20 cellular contexts compared by ENCODE assay signal in the genomic region with DNA sequence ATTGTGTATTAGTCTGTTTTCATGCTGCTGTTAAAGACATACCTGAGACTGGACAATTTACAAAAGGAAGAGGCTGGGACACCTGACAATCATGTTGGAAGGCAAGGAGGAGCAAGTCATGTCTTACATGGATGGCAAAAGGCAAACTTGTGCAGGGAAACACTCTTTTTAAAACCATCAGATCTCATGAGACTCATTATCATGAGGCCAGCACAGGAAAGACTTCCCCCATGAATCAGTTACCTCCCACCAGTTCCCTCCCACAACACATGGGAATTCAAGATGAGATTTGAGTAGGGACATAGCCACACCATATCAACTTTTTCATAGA. TPM values are rescaled to one million over a fixed set of nuclear protein-coding genes. Genes with fewer than 3 reads are reported as not detected.
DNase-seq lines count a peak whose midpoint lies in the region; ATAC-seq, FAIRE-seq and TF ChIP-seq lines count a peak whose summit lies in the region.
"Had no signal": no experiment of that assay in that cellular context is flagged by ENCODE, and none has a peak within 500 bp of the region (broad histone marks: within the 10 kb centered on the region; RNA-seq: fewer than 3 reads in every experiment).

No MANE protein-coding gene starts in this region.

- H2BK20ac ChIP-seq in H1 (ENCODE audit: low read length): no peak overlapping the region

- H4K91ac ChIP-seq in H1 (replicated peaks; ENCODE audit: insufficient read length, low read length): no peak overlapping the region

- DNase-seq in OCI-M1 (lab: John Stamatoyannopoulos, UW): peak; percentile 57
- DNase-seq in H1 (ENCODE audit: low read depth in 1 of 2, low spot score in 2 of 2): no peak
- no peak for DNase-seq in sigmoid colon
- DNase-seq in COR-L47 (lab: John Stamatoyannopoulos, UW): no peak
- DNase-seq in stimulated activated CD4-positive, alpha-beta T cell treated with anti-CD3 and anti-CD28 coated beads, Interleukin-4, amount 100 ng/mL, for 4 hours: no peak
- DNase-seq: C1 segment of cervical spinal cord; CD4-positive, alpha-beta T cell; DMS153; DND-41; EL; HCEC 1CT; IMR-90 had no signal

- POLR2A ChIA-PET in H1 (lab: Charles Lee; ENCODE audit: partially characterized antibody): no interaction called here

- TF ChIP-seq POLR2A in H1 (IDR thresholded peaks at IDR 0.05; ENCODE audit: control extremely low read depth in 1 of 2, low read depth in 2 of 2, low read length in 2 of 2) (no peak), sigmoid colon (IDR thresholded peaks at IDR 0.05) (no peak)

- CTCF ChIA-PET in H1 (lab: Charles Lee; ENCODE audit: partially characterized antibody): no interaction called here

- TF ChIP-seq EP300 in H1 (IDR thresholded peaks at IDR 0.05; ENCODE audit: borderline replicate concordance in 1 of 2, low read depth in 2 of 2, low read length in 2 of 2) (no peak), sigmoid colon (IDR thresholded peaks at IDR 0.05) (no peak)

- H4K20me1 ChIP-seq in H1 (replicated peaks in 1 of 2; ENCODE audit: control insufficient read depth in 1 of 2, insufficient read depth in 2 of 2, low read length in 2 of 2): no peaks in the 10 kb centered on the region

- H3K79me2 ChIP-seq in H1 (ENCODE audit: control insufficient read depth in 1 of 2, insufficient read depth in 2 of 2, low read length in 2 of 2): no peaks in the 10 kb centered on the region

- H2AK5ac ChIP-seq in H1 (ENCODE audit: low read depth, low read length): no peak overlapping the region

- H2BK120ac ChIP-seq in H1 (replicated peaks; ENCODE audit: low read depth, low read length): no peak overlapping the region

- H3K23ac ChIP-seq in H1 (ENCODE audit: insufficient read length): no peak overlapping the region

- H3K23me2 ChIP-seq in H1 (ENCODE audit: low read depth, low read length): no peaks in the 10 kb centered on the region

- no peak overlapping the region for H3K4me2 ChIP-seq in H1 (ENCODE audit: insufficient read depth in 1 of 2, low read depth in 2 of 2, low read length in 2 of 2)

- no peak overlapping the region for H4K8ac ChIP-seq in H1 (ENCODE audit: extremely low read depth, insufficient read depth, low read length)

- H3K56ac ChIP-seq in H1 (replicated peaks; ENCODE audit: insufficient read length, low read depth, low read length): no peak overlapping the region

- H3K27ac ChIP-seq in C4-2B (no peak overlapping the region), H1 (ENCODE audit: low read depth, low read length) (no peak overlapping the region), sigmoid colon (peak overlapping the region in 3 of 4 donors; percentile 61 to 67 (median 63))

- no peaks in the 10 kb centered on the region for H3K4me1 ChIP-seq in H1 (replicated peaks in 1 of 4; ENCODE audit: control insufficient read depth in 3 of 4, insufficient read depth in 4 of 4, low read length in 3 of 4)
- H3K4me1 ChIP-seq in sigmoid colon: peaks cover 0 to 11% (median 3%) of the 10 kb centered on the region in 4 donors
- H3K4me1 ChIP-seq: BE2C had no signal

- TF ChIP-seq RAD21 in H1 (IDR thresholded peaks at IDR 0.05 in 1 of 2, conservative IDR thresholded peaks at IDR 0.05 in 1 of 2; ENCODE audit: low read depth in 2 of 2, low read length in 2 of 2): no peak

- H3K18ac ChIP-seq in H1 (ENCODE audit: extremely low read depth, low read length): no peak overlapping the region

- H3K4me3 ChIP-seq in H1 (ENCODE audit: extremely low read depth in 1 of 4, insufficient read depth in 2 of 4, low read depth in 3 of 4, low read length in 4 of 4): no peak overlapping the region
- no peak overlapping the region for H3K4me3 ChIP-seq in sigmoid colon
- H3K4me3 ChIP-seq: GM12878 had no signal

- intact Hi-C loops in sigmoid colon (cut with DNase I): no loop called here

- 0 out of 2 replicates have a peak, but pooled peaks have one; percentile 12 for TF ChIP-seq CTCF in C4-2B (conservative IDR thresholded peaks at IDR 0.05)
- TF ChIP-seq CTCF in H1 (IDR thresholded peaks at IDR 0.05; ENCODE audit: control extremely low read depth in 1 of 3, insufficient read depth in 1 of 3, low read depth in 1 of 3, low read length in 3 of 3): no peak
- no peak for TF ChIP-seq CTCF in sigmoid colon (IDR thresholded peaks at IDR 0.05)

- no peak overlapping the region for H3K9ac ChIP-seq in H1 (replicated peaks in 1 of 4; ENCODE audit: extremely low read depth in 1 of 4, low read depth in 3 of 4, low read length in 3 of 4)

- H3K4ac ChIP-seq in H1 (replicated peaks; ENCODE audit: insufficient read length, low read depth, low read length): no peak overlapping the region

- no peak overlapping the region for H2BK12ac ChIP-seq in H1 (ENCODE audit: low read depth, low read length)

- H3K36me3 ChIP-seq in H1 (ENCODE audit: control insufficient read depth in 2 of 4, insufficient read depth in 4 of 4, low read length in 3 of 4) (no peaks in the 10 kb centered on the region), sigmoid colon (no peaks in the 10 kb centered on the region)
- H3K36me3 ChIP-seq: BE2C had no signal

- H2BK5ac ChIP-seq in H1 (ENCODE audit: low read depth, low read length): no peak overlapping the region

- H3K9me3 ChIP-seq in H1 (ENCODE audit: insufficient read depth in 2 of 2, low read depth in 1 of 2, low read length in 1 of 2) (peaks cover 8 to 11% of the 10 kb centered on the region in 2 experiments; a peak in 2 of 4 replicates), sigmoid colon (no peaks in the 10 kb centered on the region)
- H3K9me3 ChIP-seq: BE2C had no signal

- peak; percentile 68 for FAIRE-seq in H1 (lab: Jason Lieb, UNC)
- FAIRE-seq: A204.1, GM12878, H54, HTR-8/SVneo had no signal

- no peak overlapping the region for H4K5ac ChIP-seq in H1 (ENCODE audit: insufficient read length, low read depth, low read length)

- no peak overlapping the region for H2BK15ac ChIP-seq in H1 (ENCODE audit: low read length)

- ATAC-seq in HG02885 (IDR thresholded peaks at IDR 0.05; ENCODE audit: poor library complexity, unreplicated experiment): no peak
- ATAC-seq: GM12878 had no signal

- no peak overlapping the region for H3K14ac ChIP-seq in H1 (ENCODE audit: insufficient read length)

- H3K27me3 ChIP-seq in H1 (replicated peaks in 1 of 4; ENCODE audit: control insufficient read depth in 3 of 4, extremely low read depth in 1 of 4, insufficient read depth in 3 of 4, low read length in 3 of 4): no peaks in the 10 kb centered on the region
- H3K27me3 ChIP-seq in sigmoid colon: no peaks in the 10 kb centered on the region
- H3K27me3 ChIP-seq: BE2C had no signal

- no peak overlapping the region for H2AFZ ChIP-seq in H1 (ENCODE audit: low read length)

- H3K79me1 ChIP-seq in H1 (ENCODE audit: low read depth, low read length): no peaks in the 10 kb centered on the region

TF ChIP-seq in H1, 55 proteins besides CTCF, POLR2A, EP300 and RAD21:
- TF ChIP-seq SP1 (IDR thresholded peaks at IDR 0.05; ENCODE audit: low read depth, low read length): no peak
- TF ChIP-seq BACH1 (IDR thresholded peaks at IDR 0.05; ENCODE audit: low read length): no peak
- TF ChIP-seq SUZ12 (IDR thresholded peaks at IDR 0.05; ENCODE audit: low read length): no peak
- no peak for TF ChIP-seq TAF7 (optimal IDR thresholded peaks at IDR 0.05; ENCODE audit: borderline replicate concordance, low read depth, low read length)
- TF ChIP-seq JUN (IDR thresholded peaks at IDR 0.05; ENCODE audit: low read depth, low read length): no peak
- TF ChIP-seq MAFK (IDR thresholded peaks at IDR 0.05; ENCODE audit: low read depth, low read length): no peak

RNA-seq across cellular contexts. Expression of a gene that starts 11.2 kb away (rescaled TPM):
- not detected in 2 replicates for total RNA-seq in H1 (2021; fragmentation: NEBNext Ultra II Directional; extraction: Animal tissue kit (Norgen Biotek cat#: 25700))
- not detected in 2 replicates for polyA plus RNA-seq in H1 (2011; rRNA removed)
- polyA plus RNA-seq in H1 (2011; cell fraction: cytosol; rRNA removed): 0.03 TPM
- not detected for polyA plus RNA-seq in H1 (2011; cell fraction: nucleus; rRNA removed)
- polyA plus RNA-seq in H1 (2012, experiment 1 of 2): not detected in 4 replicates
- polyA plus RNA-seq in H1 (2012, experiment 2 of 2): not detected
- polyA plus RNA-seq in H1 (2013, experiment 1 of 2): 0.06 TPM
- 0.09 TPM for polyA plus RNA-seq in H1 (2013, experiment 2 of 2)
- 0.15 and 0.19 TPM in 2 replicates for polyA minus RNA-seq in H1 (2011; rRNA and poly(A)+ RNA removed)
- not detected for polyA minus RNA-seq in H1 (2011; cell fraction: cytosol; rRNA and poly(A)+ RNA removed)
- polyA minus RNA-seq in H1 (2011; cell fraction: nucleus; rRNA and poly(A)+ RNA removed): 0.20 TPM
- not detected for total RNA-seq in sigmoid colon
- polyA plus RNA-seq in sigmoid colon: not detected
- total RNA-seq: CD4-positive, alpha-beta T cell; G401; GM12878; IMR-90 had no signal
- polyA plus RNA-seq: GM12878, IMR-90 had no signal

Comparison
In these comparisons a context has a peak if more than half of its experiments do, and no peak if none do; other contexts are left out.
1. H3K27ac ChIP-seq: peak in sigmoid colon (3 of 4); none in C4-2B (single experiment) and H1 (single experiment).